In genomic region chr16:19346335-19346922, GRCh38 we compare ENCODE assay signal across 20 cellular contexts.
"Had no signal": no experiment of that assay in that cellular context is flagged by ENCODE, and none has a peak within 500 bp of the region (broad histone marks: within the 10 kb centered on the region; RNA-seq: fewer than 3 reads in every experiment).

No MANE protein-coding gene starts in this region.

- FAIRE-seq: colon, islet of Langerhans had no signal

- DNase-seq: activated CD4-positive, alpha-beta T cell treated with anti-CD3 and anti-CD28 coated beads for 1 hour; activated CD8-positive, alpha-beta memory T cell treated with anti-CD3 and anti-CD28 coated beads for 24 hours; activated CD8-positive, alpha-beta memory T cell treated with anti-CD3 and anti-CD28 coated beads, Interleukin-2, amount 50 U/mL, for 48 hours; activated effector memory CD4-positive, alpha-beta T cell treated with Interleukin-2 at 50 U/mL for 16 hours; activated naive CD4-positive, alpha-beta T cell treated with anti-CD3 and anti-CD28 coated beads, Interleukin-2, amount 10 ng/mL, durations not matched to agents 7 days and 5 days; activated naive CD8-positive, alpha-beta T cell treated with anti-CD3 and anti-CD28 coated beads, Interleukin-2, amount 50 U/mL, for 24 hours; activated T-cell treated with anti-CD3 and anti-CD28 coated beads, Interleukin-2, amount 50 U/mL, for 48 hours; brain microvascular endothelial cell; central memory CD4-positive, alpha-beta T cell; dorsolateral prefrontal cortex; foreskin fibroblast; left cardiac atrium; mesendoderm; naive thymus-derived CD4-positive, alpha-beta T cell; right cardiac atrium; stimulated activated CD4-positive, alpha-beta T cell treated with anti-CD3 and anti-CD28 coated beads, Interleukin-4, amount 100 ng/mL, for 24 hours; upper lobe of left lung; WERI-Rb-1 had no signal
